In the genomic region with DNA sequence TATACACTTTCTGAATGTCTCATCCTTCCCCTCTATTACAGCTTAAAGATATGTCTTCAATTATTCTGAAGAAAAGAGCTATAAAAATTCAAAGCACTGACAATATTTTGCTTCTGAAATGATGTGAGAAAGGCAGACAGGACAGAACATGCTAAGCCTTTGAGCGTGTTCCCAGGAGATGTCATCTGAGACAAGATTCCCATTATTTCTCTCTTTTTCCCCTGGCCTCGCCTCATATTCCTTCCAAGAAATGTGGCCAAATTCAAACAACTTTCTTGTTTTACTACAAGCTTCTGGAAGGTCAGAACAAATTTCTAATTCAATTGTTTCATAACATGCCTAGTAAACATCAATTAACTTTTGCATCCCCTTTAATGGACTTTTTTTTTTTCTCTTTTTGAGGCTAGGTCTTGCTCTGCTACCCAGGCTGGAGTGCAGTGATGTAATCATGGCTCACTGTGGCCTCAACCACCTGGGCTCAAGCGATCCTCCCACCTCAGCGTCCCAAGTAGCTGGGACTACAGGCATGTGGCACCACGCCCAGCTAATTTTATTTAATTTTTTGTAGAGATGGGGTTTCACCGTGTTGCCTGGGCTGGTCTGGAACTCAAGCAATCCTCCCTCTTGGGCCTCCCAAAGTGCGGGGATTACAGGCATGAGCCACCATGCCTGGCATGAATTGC, we compare ENCODE assay signal across 27 cellular contexts.
"Had no signal": no experiment of that assay in that cellular context is flagged by ENCODE, and none has a peak within 500 bp of the region (broad histone marks: within the 10 kb centered on the region; RNA-seq: fewer than 3 reads in every experiment).

No MANE protein-coding gene starts in this region.

- H3K9me3 Mint-ChIP-seq: activated naive CD4-positive, alpha-beta T cell treated with anti-CD3 and anti-CD28 coated beads, Interleukin-2, amount 50 U/mL, for 72 hours; activated T-cell treated with anti-CD3 and anti-CD28 coated beads, Interleukin-2, amount 50 U/mL, for 72 hours; effector memory CD8-positive, alpha-beta T cell; stimulated activated effector memory CD8-positive, alpha-beta T cell treated with anti-CD3 and anti-CD28 coated beads, Interleukin-12 subunit alpha, Interleukin-12 subunit beta, amount 100 ng/mL, for 72 hours; stimulated activated naive CD8-positive, alpha-beta T cell treated with anti-CD3 and anti-CD28 coated beads, Interleukin-15, Interleukin-2, amounts not matched to agents 100 ng/mL and 50 ng/mL, for 24 hours; T-helper 2 cell treated with Interferon-gamma antibody and Interleukin-4, amounts not matched to agents 5 μg/mL and 100 μg/mL, for 36 hours had no signal

- H3K27ac Mint-ChIP-seq: activated CD4-positive, alpha-beta T cell treated with anti-CD3 and anti-CD28 coated beads for 36 hours; activated CD8-positive, alpha-beta memory T cell treated with anti-CD3 and anti-CD28 coated beads, Interleukin-2, amount 10 ng/mL, durations not matched to agents 7 days and 5 days; activated T-cell treated with anti-CD3 and anti-CD28 coated beads, Interleukin-2, amount 50 U/mL, for 72 hours; progenitor cell of endocrine pancreas; stimulated activated effector memory CD8-positive, alpha-beta T cell treated with anti-CD3 and anti-CD28 coated beads, Interleukin-12 subunit alpha, Interleukin-12 subunit beta, amount 100 ng/mL, for 72 hours; stimulated activated naive CD8-positive, alpha-beta T cell treated with anti-CD3 and anti-CD28 coated beads, Interleukin-15, Interleukin-2, amounts not matched to agents 100 ng/mL and 50 ng/mL, for 24 hours; T-helper 2 cell treated with Interferon-gamma antibody and Interleukin-4, amounts not matched to agents 5 μg/mL and 100 μg/mL, for 36 hours had no signal

- H3K4me3 Mint-ChIP-seq: activated CD4-positive, alpha-beta T cell treated with anti-CD3 and anti-CD28 coated beads for 36 hours; activated CD8-positive, alpha-beta memory T cell treated with anti-CD3 and anti-CD28 coated beads, Interleukin-2, amount 10 ng/mL, durations not matched to agents 7 days and 5 days; activated CD8-positive, alpha-beta T cell treated with anti-CD3 and anti-CD28 coated beads, Interleukin-2, amount 10 ng/mL, durations not matched to agents 7 days and 5 days; activated T-cell treated with anti-CD3 and anti-CD28 coated beads, Interleukin-2, amount 50 U/mL, for 72 hours; effector memory CD8-positive, alpha-beta T cell; stimulated activated effector memory CD8-positive, alpha-beta T cell treated with anti-CD3 and anti-CD28 coated beads, Interleukin-12 subunit alpha, Interleukin-12 subunit beta, amount 100 ng/mL, for 72 hours; stimulated activated naive CD8-positive, alpha-beta T cell treated with anti-CD3 and anti-CD28 coated beads, Interleukin-15, Interleukin-2, amounts not matched to agents 100 ng/mL and 50 ng/mL, for 24 hours; T-helper 2 cell treated with Interferon-gamma antibody and Interleukin-4, amounts not matched to agents 5 μg/mL and 100 μg/mL, for 36 hours had no signal

- H3K27me3 ChIP-seq: body of pancreas, heart right ventricle, ovary, sigmoid colon had no signal

- H3K9me3 ChIP-seq: body of pancreas, heart right ventricle, left ventricle myocardium inferior, ovary, sigmoid colon, thoracic aorta had no signal

- DNase-seq: activated CD4-positive, alpha-beta T cell treated with anti-CD3 and anti-CD28 coated beads for 36 hours; activated CD4-positive, CD25-positive, alpha-beta regulatory T cell; activated CD8-positive, alpha-beta memory T cell treated with anti-CD3 and anti-CD28 coated beads, Interleukin-2, amount 10 ng/mL, durations not matched to agents 7 days and 5 days; activated CD8-positive, alpha-beta T cell treated with anti-CD3 and anti-CD28 coated beads, Interleukin-2, amount 10 ng/mL, durations not matched to agents 7 days and 5 days; activated naive CD4-positive, alpha-beta T cell; activated T-cell treated with anti-CD3 and anti-CD28 coated beads for 4 hours; activated T-cell treated with anti-CD3 and anti-CD28 coated beads, Interleukin-2, amount 50 U/mL, for 72 hours; body of pancreas; caudate nucleus; cortex of kidney; effector memory CD8-positive, alpha-beta T cell; foreskin fibroblast; heart right ventricle; left ventricle myocardium inferior; ovary; retina; sigmoid colon; small intestine; stimulated activated CD4-positive, alpha-beta T cell treated with anti-CD3 and anti-CD28 coated beads, Interleukin-4, amount 100 ng/mL, for 24 hours had no signal

- H3K4me1 ChIP-seq: body of pancreas, left ventricle myocardium inferior, sigmoid colon had no signal

- FAIRE-seq: small intestine, urothelium cell line had no signal

- H3K36me3 ChIP-seq: ovary had no signal

- H3K4me3 ChIP-seq: body of pancreas, heart right ventricle, left ventricle myocardium inferior, ovary, sigmoid colon, thoracic aorta had no signal

- H3K27me3 Mint-ChIP-seq: activated CD4-positive, alpha-beta T cell treated with anti-CD3 and anti-CD28 coated beads for 36 hours; activated CD8-positive, alpha-beta memory T cell treated with anti-CD3 and anti-CD28 coated beads, Interleukin-2, amount 10 ng/mL, durations not matched to agents 7 days and 5 days; effector memory CD8-positive, alpha-beta T cell; progenitor cell of endocrine pancreas; stimulated activated naive CD8-positive, alpha-beta T cell treated with anti-CD3 and anti-CD28 coated beads, Interleukin-15, Interleukin-2, amounts not matched to agents 100 ng/mL and 50 ng/mL, for 24 hours had no signal

- H3K27ac ChIP-seq: body of pancreas, heart right ventricle, left ventricle myocardium inferior, ovary, sigmoid colon, thoracic aorta had no signal

- ATAC-seq: activated CD4-positive, alpha-beta T cell treated with anti-CD3 and anti-CD28 coated beads for 36 hours; activated CD8-positive, alpha-beta memory T cell treated with anti-CD3 and anti-CD28 coated beads, Interleukin-2, amount 10 ng/mL, durations not matched to agents 7 days and 5 days; activated CD8-positive, alpha-beta T cell treated with anti-CD3 and anti-CD28 coated beads, Interleukin-2, amount 10 ng/mL, durations not matched to agents 7 days and 5 days; activated naive CD4-positive, alpha-beta T cell treated with anti-CD3 and anti-CD28 coated beads, Interleukin-2, amount 50 U/mL, for 72 hours; activated T-cell treated with anti-CD3 and anti-CD28 coated beads, Interleukin-2, amount 50 U/mL, for 72 hours; body of pancreas; effector memory CD8-positive, alpha-beta T cell; esophagus mucosa; heart right ventricle; stimulated activated effector memory CD8-positive, alpha-beta T cell treated with anti-CD3 and anti-CD28 coated beads, Interleukin-12 subunit alpha, Interleukin-12 subunit beta, amount 100 ng/mL, for 72 hours had no signal

- H3K4me1 Mint-ChIP-seq: activated CD4-positive, alpha-beta T cell treated with anti-CD3 and anti-CD28 coated beads for 36 hours; activated CD8-positive, alpha-beta memory T cell treated with anti-CD3 and anti-CD28 coated beads, Interleukin-2, amount 10 ng/mL, durations not matched to agents 7 days and 5 days; stimulated activated effector memory CD8-positive, alpha-beta T cell treated with anti-CD3 and anti-CD28 coated beads, Interleukin-12 subunit alpha, Interleukin-12 subunit beta, amount 100 ng/mL, for 72 hours had no signal
